Comparison of ENCODE assay signal across 8 cellular contexts in genomic region chr11:118003021-118003423, GRCh38. TPM values are rescaled to one million over a fixed set of nuclear protein-coding genes. Genes with fewer than 3 reads are reported as not detected.
DNase-seq lines count a peak whose midpoint lies in the region; ATAC-seq and TF ChIP-seq lines count a peak whose summit lies in the region.

No MANE protein-coding gene starts in this region.

- no peak for TF ChIP-seq POLR2A in suprapubic skin (IDR thresholded peaks at IDR 0.05)

- no peak for TF ChIP-seq EP300 in suprapubic skin (IDR thresholded peaks at IDR 0.05)

- TF ChIP-seq CTCF in left lung (IDR thresholded peaks at IDR 0.05) (no peak), suprapubic skin (IDR thresholded peaks at IDR 0.05) (no peak)

- intact Hi-C loops in activated CD4-positive, alpha-beta T cell treated with anti-CD3 and anti-CD28 coated beads for 36 hours (cut with DNase I, micrococcal nuclease) = loop anchor here (2.0 to 10.0 kb wide), 8 partner anchors 52 to 771 kb away; partner anchors contain the start of genes ARCN1 (in 1 of the 2), CD3E (in 1 of the 2), PCSK7 (in 1 of the 2) and RNF214 (in 1 of the 2)
- intact Hi-C loops in left lung (cut with DNase I) = no loop called here

- no peak overlapping the region for H3K4me3 ChIP-seq in left lung
- H3K4me3 ChIP-seq in suprapubic skin = no peak overlapping the region

- POLR2A ChIA-PET in activated CD4-positive, alpha-beta T cell treated with anti-CD3 and anti-CD28 coated beads for 36 hours (lab: Charles Lee) = interaction anchor here (0.6 to 4.1 kb wide), 10 partner anchors 13 to 230 kb away, joined by 3 to 78 read pairs (median 4); partner anchors contain the start of gene IL10RA
- POLR2A ChIA-PET in activated CD8-positive, alpha-beta T cell treated with anti-CD3 and anti-CD28 coated beads, Interleukin-2, amount 10 ng/mL, durations not matched to agents 7 days and 5 days (lab: Charles Lee) = interaction anchor here (0.6 to 9.4 kb wide), 15 partner anchors 10 to 867 kb away, joined by 3 to 225 read pairs (median 10); partner anchors contain the start of genes IL10RA and UBE4A

- peaks cover 9% of the 10 kb centered on the region for H3K9me3 Mint-ChIP-seq in activated CD4-positive, alpha-beta T cell treated with anti-CD3 and anti-CD28 coated beads for 36 hours (ENCODE audit: low read depth)
- no peaks in the 10 kb centered on the region for H3K9me3 Mint-ChIP-seq in activated CD8-positive, alpha-beta T cell treated with anti-CD3 and anti-CD28 coated beads, Interleukin-2, amount 10 ng/mL, durations not matched to agents 7 days and 5 days (ENCODE audit: insufficient read depth)

- peak overlapping the region; percentile 97 for H3K27ac Mint-ChIP-seq in activated CD4-positive, alpha-beta T cell treated with anti-CD3 and anti-CD28 coated beads for 36 hours
- peak overlapping the region; percentile 98 for H3K27ac Mint-ChIP-seq in activated CD8-positive, alpha-beta T cell treated with anti-CD3 and anti-CD28 coated beads, Interleukin-2, amount 10 ng/mL, durations not matched to agents 7 days and 5 days

- H3K4me1 Mint-ChIP-seq in activated CD4-positive, alpha-beta T cell treated with anti-CD3 and anti-CD28 coated beads for 36 hours = peaks cover 94% of the 10 kb centered on the region
- H3K4me1 Mint-ChIP-seq in activated CD8-positive, alpha-beta T cell treated with anti-CD3 and anti-CD28 coated beads, Interleukin-2, amount 10 ng/mL, durations not matched to agents 7 days and 5 days (ENCODE audit: low read depth) = peaks cover 100% of the 10 kb centered on the region

- WGBS in suprapubic skin = 64% methylated on average over 1 of the region's 1 CpG

- H3K36me3 ChIP-seq in left lung (peaks cover 0 to 25% of the 10 kb centered on the region in 2 donors), suprapubic skin (peaks cover 4% of the 10 kb centered on the region)

- peak overlapping the region; percentile 38 for H3K4me3 Mint-ChIP-seq in activated CD4-positive, alpha-beta T cell treated with anti-CD3 and anti-CD28 coated beads for 36 hours
- H3K4me3 Mint-ChIP-seq in activated CD8-positive, alpha-beta T cell treated with anti-CD3 and anti-CD28 coated beads, Interleukin-2, amount 10 ng/mL, durations not matched to agents 7 days and 5 days = peak overlapping the region; percentile 72

- H3K36me3 Mint-ChIP-seq in activated CD4-positive, alpha-beta T cell treated with anti-CD3 and anti-CD28 coated beads for 36 hours (ENCODE audit: low read depth) = peaks cover 50% of the 10 kb centered on the region
- H3K36me3 Mint-ChIP-seq in activated CD8-positive, alpha-beta T cell treated with anti-CD3 and anti-CD28 coated beads, Interleukin-2, amount 10 ng/mL, durations not matched to agents 7 days and 5 days (ENCODE audit: low read depth) = peaks cover 74% of the 10 kb centered on the region

- DNase-seq in activated CD4-positive, alpha-beta T cell treated with anti-CD3 and anti-CD28 coated beads for 36 hours = peak; percentile 63
- no peak for DNase-seq in activated CD4-positive, alpha-beta T cell treated with anti-CD3 and anti-CD28 coated beads for 1 hour
- peak; percentile 70 for DNase-seq in activated CD8-positive, alpha-beta T cell treated with anti-CD3 and anti-CD28 coated beads, Interleukin-2, amount 10 ng/mL, durations not matched to agents 7 days and 5 days
- DNase-seq in left lung (no peak), suprapubic skin (ENCODE audit: low spot score in 2 of 2) (peak in 1 of 2 donors; percentile 72)

- H3K27ac ChIP-seq in left lung (peak overlapping the region; percentile 75 to 84), suprapubic skin (peak overlapping the region; percentile 14)

- H3K27me3 ChIP-seq in left lung = no peaks in the 10 kb centered on the region
- no peaks in the 10 kb centered on the region for H3K27me3 ChIP-seq in suprapubic skin

- peak; percentile 42 for ATAC-seq in activated CD4-positive, alpha-beta T cell treated with anti-CD3 and anti-CD28 coated beads for 36 hours
- peak; percentile 49 for ATAC-seq in activated CD8-positive, alpha-beta T cell treated with anti-CD3 and anti-CD28 coated beads, Interleukin-2, amount 10 ng/mL, durations not matched to agents 7 days and 5 days
- ATAC-seq in left lung = no peak
- ATAC-seq in HG02610 (IDR thresholded peaks at IDR 0.05; ENCODE audit: unreplicated experiment) = no peak
- ATAC-seq in HG02938 (IDR thresholded peaks at IDR 0.05; ENCODE audit: unreplicated experiment) = no peak
- ATAC-seq in HG03097 (IDR thresholded peaks at IDR 0.05; ENCODE audit: low FRiP score, unreplicated experiment) = no peak

- CTCF ChIA-PET in activated CD4-positive, alpha-beta T cell treated with anti-CD3 and anti-CD28 coated beads for 36 hours (lab: Charles Lee) = interaction anchor here (0.6 to 9.4 kb wide), 13 partner anchors 13 to 306 kb away, joined by 3 to 69 read pairs (median 5); partner anchors contain the start of gene IL10RA
- CTCF ChIA-PET in activated CD8-positive, alpha-beta T cell treated with anti-CD3 and anti-CD28 coated beads, Interleukin-2, amount 10 ng/mL, durations not matched to agents 7 days and 5 days (lab: Charles Lee) = interaction anchor here (1.0 to 14.8 kb wide), 15 partner anchors 10 to 195 kb away, joined by 3 to 168 read pairs (median 13); partner anchors contain the start of genes FXYD2 and IL10RA

- H3K27me3 Mint-ChIP-seq in activated CD4-positive, alpha-beta T cell treated with anti-CD3 and anti-CD28 coated beads for 36 hours = no peaks in the 10 kb centered on the region
- H3K27me3 Mint-ChIP-seq in activated CD8-positive, alpha-beta T cell treated with anti-CD3 and anti-CD28 coated beads, Interleukin-2, amount 10 ng/mL, durations not matched to agents 7 days and 5 days (ENCODE audit: low read depth) = no peaks in the 10 kb centered on the region

- H3K9me3 ChIP-seq in left lung (peaks cover 0 to 4% of the 10 kb centered on the region in 2 donors), suprapubic skin (no peaks in the 10 kb centered on the region)

- peaks cover 17 to 91% of the 10 kb centered on the region in 2 donors for H3K4me1 ChIP-seq in left lung
- H3K4me1 ChIP-seq in suprapubic skin = no peaks in the 10 kb centered on the region

RNA-seq across cellular contexts. Expression of gene IL10RA, which starts 16.8 kb away (rescaled TPM):
- 10 to 100 TPM; 57.1 to 79.4 TPM for total RNA-seq in activated CD4-positive, alpha-beta T cell treated with anti-CD3 and anti-CD28 coated beads for 36 hours
- 100 to 1,000 TPM; 202 to 210 TPM for total RNA-seq in activated CD8-positive, alpha-beta T cell treated with anti-CD3 and anti-CD28 coated beads, Interleukin-2, amount 10 ng/mL, durations not matched to agents 7 days and 5 days
- total RNA-seq in left lung (10 to 100 TPM; 21.2 to 56.8 TPM), suprapubic skin (1 to 10 TPM; 2.9 to 7.2 (median 4.4) TPM)

Comparison
In these comparisons a context has a peak if more than half of its experiments do, and no peak if none do; other contexts are left out.
1. DNase-seq: peak in activated CD4-positive, alpha-beta T cell treated with anti-CD3 and anti-CD28 coated beads for 36 hours (single experiment) and activated CD8-positive, alpha-beta T cell treated with anti-CD3 and anti-CD28 coated beads, Interleukin-2, amount 10 ng/mL, durations not matched to agents 7 days and 5 days (single experiment); none in activated CD4-positive, alpha-beta T cell treated with anti-CD3 and anti-CD28 coated beads for 1 hour (single experiment) and left lung (0 of 2).
2. ATAC-seq: peak in activated CD4-positive, alpha-beta T cell treated with anti-CD3 and anti-CD28 coated beads for 36 hours (single experiment) and activated CD8-positive, alpha-beta T cell treated with anti-CD3 and anti-CD28 coated beads, Interleukin-2, amount 10 ng/mL, durations not matched to agents 7 days and 5 days (single experiment); none in left lung (single experiment), HG02610 (single experiment), HG02938 (single experiment) and HG03097 (single experiment).
3. intact Hi-C loops: an anchor here in activated CD4-positive, alpha-beta T cell treated with anti-CD3 and anti-CD28 coated beads for 36 hours (2.0 to 10.0 kb wide); none called in left lung.